8 cellular contexts compared by ENCODE assay signal in the genomic region with DNA sequence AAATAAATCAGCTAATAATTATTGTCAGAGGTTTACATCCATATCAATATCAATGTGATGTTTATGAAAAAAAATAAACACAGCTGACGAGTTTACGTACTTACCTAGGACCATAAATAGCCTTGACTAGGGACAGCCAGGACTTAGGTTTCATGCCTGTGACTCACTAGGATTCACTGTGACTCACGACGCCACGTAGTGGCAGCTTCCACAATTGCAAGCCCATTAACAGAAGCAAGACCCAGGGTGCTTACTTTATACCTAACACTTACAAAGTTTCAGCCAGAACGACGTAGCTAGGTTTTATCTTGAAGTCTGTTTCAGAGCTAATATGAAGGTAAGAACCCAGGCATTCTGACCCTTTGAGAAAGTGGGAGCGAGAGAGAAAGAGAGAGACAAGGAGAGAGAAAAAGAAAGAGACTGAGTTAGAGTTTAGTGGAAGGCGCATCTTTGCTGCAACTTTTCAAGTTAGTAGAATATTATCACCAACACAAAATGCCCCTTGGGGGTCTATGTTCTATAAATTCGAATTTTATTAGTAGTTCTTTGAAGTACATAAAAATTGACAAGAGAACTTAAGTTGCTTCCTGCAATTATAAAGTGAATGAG.
A peak's percentile ranks its signal among the peaks of the same experiment; 100 is the strongest.
DNase-seq lines count a peak whose midpoint lies in the region; ATAC-seq and TF ChIP-seq lines count a peak whose summit lies in the region.

No MANE protein-coding gene starts in this region.

- no peaks in the 10 kb centered on the region for H3K9me3 ChIP-seq in breast epithelium

- TF ChIP-seq CTCF in VCaP (conservative IDR thresholded peaks at IDR 0.05) = peak; percentile 92
- peak; percentile 84 to 87 (median 85) for TF ChIP-seq CTCF in breast epithelium (IDR thresholded peaks at IDR 0.05)

- H3K4me1 ChIP-seq in breast epithelium = no peaks in the 10 kb centered on the region

- no peaks in the 10 kb centered on the region for H3K36me3 ChIP-seq in breast epithelium

- no peak overlapping the region for H3K27ac ChIP-seq in VCaP
- H3K27ac ChIP-seq in breast epithelium = no peak overlapping the region

- no peaks in the 10 kb centered on the region for H3K27me3 ChIP-seq in breast epithelium

- ATAC-seq in GM18511 (IDR thresholded peaks at IDR 0.05; ENCODE audit: unreplicated experiment) (peak; percentile 78), HG02981 (IDR thresholded peaks at IDR 0.05; ENCODE audit: unreplicated experiment) (peak; percentile 73)

- peak; percentile 86 for DNase-seq in ACHN
- DNase-seq in NCI-H2029 treated with DMSO at 0.1 percent for 48 hours (lab: John Stamatoyannopoulos, UW) = peak; percentile 63
- DNase-seq in breast epithelium (ENCODE audit: low spot score in 2 of 2) = peak; percentile 70 to 85
- peak; percentile 92 for DNase-seq in iris pigment epithelial cell (ENCODE audit: low read depth)
- DNase-seq in stimulated activated CD4-positive, alpha-beta T cell treated with anti-CD3 and anti-CD28 coated beads, Interleukin-1b, Interleukin-23, amount 100 ng/mL, for 48 hours = peak; percentile 84

- in situ Hi-C loops in ACHN (cut with HindIII; ENCODE audit: low pct_ligation_motif_present, low pct_unique_long_range_greater_than_20kb, low sequenced_read_pairs) = no loop called here

- H3K4me3 ChIP-seq in breast epithelium = no peak overlapping the region

- no peak for TF ChIP-seq POLR2A in breast epithelium (IDR thresholded peaks at IDR 0.05)

- intact Hi-C loops in breast epithelium (cut with DNase I; ENCODE audit: low total_unique reads) = no loop called here
